8 cellular contexts compared by ENCODE assay signal in genomic region chr17:6753006-6753445, GRCh38. TPM values are rescaled to one million over a fixed set of nuclear protein-coding genes. Genes with fewer than 3 reads are reported as not detected.
DNase-seq lines count a peak whose midpoint lies in the region; ATAC-seq and TF ChIP-seq lines count a peak whose summit lies in the region.

No MANE protein-coding gene starts in this region.

- peaks cover 3% of the 10 kb centered on the region for H3K36me3 Mint-ChIP-seq in stimulated activated memory B cell treated with anti-CD40 and anti-IgM and Interleukin-4, amounts not matched to agents 10 μg/mL and 1 μg/mL and 100 μg/mL, for 72 hours

- peak overlapping the region; percentile 6 for H3K27ac Mint-ChIP-seq in stimulated activated memory B cell treated with anti-CD40 and anti-IgM and Interleukin-4, amounts not matched to agents 10 μg/mL and 1 μg/mL and 100 μg/mL, for 72 hours

- WGBS in right lobe of liver (ENCODE audit: insufficient coverage, low coverage, low lambda C conversion rate, missing lambda C conversion rate): 6% methylated on average over 7 of the region's 9 CpGs

- H3K9me3 ChIP-seq in right lobe of liver: no peaks in the 10 kb centered on the region

- intact Hi-C loops in right lobe of liver (cut with DNase I): no loop called here

- TF ChIP-seq POLR2A in right lobe of liver (IDR thresholded peaks at IDR 0.05): no peak

- no peaks in the 10 kb centered on the region for H3K27me3 ChIP-seq in right lobe of liver

- ATAC-seq in right lobe of liver: peak; percentile 51 to 68 (median 60)
- no peak for ATAC-seq in stimulated activated memory B cell treated with anti-CD40 and anti-IgM and Interleukin-4, amounts not matched to agents 10 μg/mL and 1 μg/mL and 100 μg/mL, for 72 hours
- ATAC-seq in GM21381 (IDR thresholded peaks at IDR 0.05; ENCODE audit: unreplicated experiment): no peak
- ATAC-seq in GM19397 (IDR thresholded peaks at IDR 0.05; ENCODE audit: unreplicated experiment): no peak

- H3K4me1 Mint-ChIP-seq in stimulated activated memory B cell treated with anti-CD40 and anti-IgM and Interleukin-4, amounts not matched to agents 10 μg/mL and 1 μg/mL and 100 μg/mL, for 72 hours: peaks cover 31% of the 10 kb centered on the region

- no peak for TF ChIP-seq CTCF in coronary artery (IDR thresholded peaks at IDR 0.05)
- no peak for TF ChIP-seq CTCF in right lobe of liver (IDR thresholded peaks at IDR 0.05)

- H3K27ac ChIP-seq in coronary artery (peak overlapping the region; percentile 58 to 88), right lobe of liver (peak overlapping the region; percentile 83 to 89 (median 88))

- no peaks in the 10 kb centered on the region for H3K27me3 Mint-ChIP-seq in stimulated activated memory B cell treated with anti-CD40 and anti-IgM and Interleukin-4, amounts not matched to agents 10 μg/mL and 1 μg/mL and 100 μg/mL, for 72 hours

- peaks cover 0 to 51% (median 17%) of the 10 kb centered on the region in 4 donors for H3K4me1 ChIP-seq in right lobe of liver

- H3K9me3 Mint-ChIP-seq in stimulated activated memory B cell treated with anti-CD40 and anti-IgM and Interleukin-4, amounts not matched to agents 10 μg/mL and 1 μg/mL and 100 μg/mL, for 72 hours: no peaks in the 10 kb centered on the region

- no peak overlapping the region for H3K4me3 Mint-ChIP-seq in stimulated activated memory B cell treated with anti-CD40 and anti-IgM and Interleukin-4, amounts not matched to agents 10 μg/mL and 1 μg/mL and 100 μg/mL, for 72 hours

- DNase-seq in H4 (ENCODE audit: low spot score) (peak; percentile 91), SW480 (ENCODE audit: low spot score) (peak; percentile 99), coronary artery (ENCODE audit: low spot score) (peak; percentile 84), right lobe of liver (peak in 2 of 3 donors; percentile 59 to 79)
- no peak for DNase-seq in effector CD4-positive, alpha-beta T cell

- H3K4me3 ChIP-seq in coronary artery: peak overlapping the region; percentile 45
- H3K4me3 ChIP-seq in right lobe of liver: no peak overlapping the region

- H3K36me3 ChIP-seq in right lobe of liver: no peaks in the 10 kb centered on the region

RNA-seq across cellular contexts. Expression of gene XAF1, which starts 2.8 kb away (rescaled TPM):
- total RNA-seq in H4 (2014; rRNA removed; shearing (Covaris generic)): 33.0 and 44.8 TPM in 2 replicates
- 10 to 100 TPM; 15.9 to 76.8 (median 42.7) TPM for total RNA-seq in right lobe of liver

RNA-seq across cellular contexts. Expression of gene FBXO39, which starts 23.0 kb away (rescaled TPM):
- total RNA-seq in H4 (2014; rRNA removed; shearing (Covaris generic)): 0.06 TPM in 1 of 2 replicates, not detected in the other
- 1 to 10 TPM in 1 of 6 experiments, under 1 TPM in 4, not detected in 1; 0.33 to 1.2 (median 0.49) TPM for total RNA-seq in right lobe of liver

RNA-seq across cellular contexts. Expression of gene SLC13A5, which starts 39.9 kb away (rescaled TPM):
- total RNA-seq in H4 (2014; rRNA removed; shearing (Covaris generic)): not detected in 2 replicates
- total RNA-seq in right lobe of liver: 100 to 1,000 TPM; 142 to 383 (median 264) TPM

Comparison
In these comparisons a context has a peak if more than half of its experiments do, and no peak if none do; other contexts are left out.
1. ATAC-seq: peak in right lobe of liver (4 of 4); none in stimulated activated memory B cell treated with anti-CD40 and anti-IgM and Interleukin-4, amounts not matched to agents 10 μg/mL and 1 μg/mL and 100 μg/mL, for 72 hours (single experiment), GM21381 (single experiment) and GM19397 (single experiment).
2. RNA of gene SLC13A5, which starts 39.9 kb away (total RNA-seq): 142 to 383 TPM in right lobe of liver; not detected in H4; every median in the first group is over 100 times any median in the second.